ENCODE assay signal across 8 cellular contexts in genomic region chr9:134778841-134779411, GRCh38.
DNase-seq lines count a peak whose midpoint lies in the region; ATAC-seq, FAIRE-seq and TF ChIP-seq lines count a peak whose summit lies in the region.

No MANE protein-coding gene starts in this region.

- H3K4me1 ChIP-seq in RWPE2 (ENCODE audit: insufficient read depth, poor library complexity, severe bottlenecking) = no peaks in the 10 kb centered on the region
- H3K4me1 ChIP-seq in rectal smooth muscle tissue (ENCODE audit: control insufficient read depth, insufficient read depth, low read length) = peaks cover 14% of the 10 kb centered on the region

- H3K27ac ChIP-seq in RWPE2 (ENCODE audit: poor library complexity, severe bottlenecking) = no peak overlapping the region
- H3K27ac ChIP-seq in rectal smooth muscle tissue (ENCODE audit: low read depth, low read length) = peak overlapping the region; percentile 17

- peak; percentile 66 for TF ChIP-seq CTCF in RWPE2 (IDR thresholded peaks at IDR 0.05; ENCODE audit: poor library complexity, severe bottlenecking)

- FAIRE-seq in frontal cortex (lab: Jason Lieb, UNC) = no peak

- no peaks in the 10 kb centered on the region for H3K27me3 ChIP-seq in RWPE2 (ENCODE audit: insufficient read depth, poor library complexity, severe bottlenecking)
- no peaks in the 10 kb centered on the region for H3K27me3 ChIP-seq in rectal smooth muscle tissue (ENCODE audit: control insufficient read depth, insufficient read depth, low read length)

- H3K9ac ChIP-seq in rectal smooth muscle tissue (ENCODE audit: low read length) = no peak overlapping the region

- ATAC-seq in Right ventricle myocardium inferior = peak; percentile 39
- peak; percentile 74 for ATAC-seq in RWPE2 (ENCODE audit: low read depth)
- no peak for ATAC-seq in GM21737 (IDR thresholded peaks at IDR 0.05; ENCODE audit: unreplicated experiment)

- H3K4me3 ChIP-seq in RWPE2 (ENCODE audit: severe bottlenecking) = no peak overlapping the region
- no peak overlapping the region for H3K4me3 ChIP-seq in rectal smooth muscle tissue (ENCODE audit: low read length)

- no peaks in the 10 kb centered on the region for H3K9me3 ChIP-seq in RWPE2 (ENCODE audit: severe bottlenecking)

- intact Hi-C loops in Right ventricle myocardium inferior (cut with DNase I) = loop anchor here (2.0 to 5.0 kb wide), 3 partner anchors 118 to 298 kb away; no protein-coding TSS in a partner anchor
- intact Hi-C loops in cardiac septum (cut with DNase I) = loop anchor here (2.0 kb wide), 1 partner anchor 634 kb away; no protein-coding TSS in a partner anchor

- no peak for DNase-seq in Right ventricle myocardium inferior (ENCODE audit: missing footprints)
- DNase-seq in cardiac septum (ENCODE audit: low spot score) = no peak
- DNase-seq in RWPE2 (ENCODE audit: low spot score) = no peak
- peak; percentile 41 to 54 for DNase-seq in frontal cortex (ENCODE audit: low spot score in 2 of 2)
- no peak for DNase-seq in T-helper 1 cell
- DNase-seq in stimulated activated CD4-positive, alpha-beta T cell treated with anti-CD3 and anti-CD28 coated beads, Interleukin-15, amount 100 ng/mL, for 24 hours = no peak

- H3K36me3 ChIP-seq in RWPE2 (ENCODE audit: low read depth) (0 out of 2 replicates have a peak, but pooled peaks cover 3% of the 10 kb centered on the region), rectal smooth muscle tissue (ENCODE audit: control insufficient read depth, insufficient read depth, low read length) (peaks cover 7% of the 10 kb centered on the region)

Comparison
In these comparisons a context has a peak if more than half of its experiments do, and no peak if none do; other contexts are left out.
1. DNase-seq: peak in frontal cortex (2 of 2); none in Right ventricle myocardium inferior (single experiment), cardiac septum (single experiment), RWPE2 (single experiment), T-helper 1 cell (0 of 5) and stimulated activated CD4-positive, alpha-beta T cell treated with anti-CD3 and anti-CD28 coated beads, Interleukin-15, amount 100 ng/mL, for 24 hours (single experiment).